10 cellular contexts compared by ENCODE assay signal in the genomic region with DNA sequence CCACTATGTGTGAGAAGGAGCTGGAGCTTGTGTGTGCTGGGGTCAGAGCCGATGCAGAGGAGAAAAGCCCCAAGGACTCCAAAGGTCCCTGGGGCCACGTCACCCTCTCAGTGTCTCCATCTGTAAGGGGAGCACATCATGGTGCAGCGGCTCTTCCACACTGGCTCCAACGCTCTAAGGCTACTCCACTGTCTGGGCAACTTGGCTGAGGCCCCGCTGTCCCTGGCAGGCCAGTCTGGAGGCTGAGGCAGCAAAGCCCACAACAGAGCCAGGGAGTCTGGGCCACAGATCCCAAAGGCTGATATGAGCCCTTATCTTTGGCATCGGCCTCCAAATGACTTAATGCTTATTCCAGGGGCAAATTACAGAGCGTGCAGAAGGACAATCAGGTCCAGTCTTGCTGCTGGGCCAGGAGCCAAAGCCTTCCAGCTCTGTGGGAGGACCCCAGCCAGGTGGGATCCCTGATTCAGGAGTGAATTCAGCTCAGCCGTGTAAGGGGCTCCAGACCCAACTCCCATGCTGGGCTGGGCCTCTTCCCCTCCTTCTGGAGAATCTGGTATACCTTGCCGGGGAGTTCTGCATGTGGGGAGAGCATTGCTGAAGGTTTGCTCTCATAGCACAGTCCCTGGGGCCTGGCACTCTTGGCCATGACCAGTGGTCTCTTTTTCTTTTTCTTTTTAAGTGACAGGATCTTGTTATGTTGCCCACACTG. TPM values are rescaled to one million over a fixed set of nuclear protein-coding genes. Genes with fewer than 3 reads are reported as not detected.
DNase-seq lines count a peak whose midpoint lies in the region; ATAC-seq and TF ChIP-seq lines count a peak whose summit lies in the region.
"Had no signal": no experiment of that assay in that cellular context is flagged by ENCODE, and none has a peak within 500 bp of the region (broad histone marks: within the 10 kb centered on the region; RNA-seq: fewer than 3 reads in every experiment).

No MANE protein-coding gene starts in this region.

- 93 to 95% methylated on average over 6 to 9 of the region's 9 CpGs for WGBS in endodermal cell (ENCODE audit: insufficient coverage in 1 of 2, insufficient read length in 1 of 2), 2 experiments

- CTCF ChIA-PET in RWPE1 (lab: Yijun Ruan, JAX) = interaction anchor here (0.6 to 0.7 kb wide), 3 partner anchors 125 to 451 kb away, joined by 3 to 4 read pairs (median 3); no protein-coding TSS in a partner anchor

- H3K36me3 Mint-ChIP-seq in endodermal cell (ENCODE audit: low read depth) = no peaks in the 10 kb centered on the region
- peaks cover 56% of the 10 kb centered on the region for H3K36me3 Mint-ChIP-seq in stimulated activated effector memory CD8-positive, alpha-beta T cell treated with anti-CD3 and anti-CD28 coated beads, Interleukin-12 subunit alpha, Interleukin-12 subunit beta, amount 100 ng/mL, for 72 hours

- POLR2A ChIA-PET in RWPE1 (lab: Yijun Ruan, JAX; ENCODE audit: low non-redundant PET) = no interaction called here

- TF ChIP-seq CTCF in RWPE1 (conservative IDR thresholded peaks at IDR 0.05; ENCODE audit: low read depth) = no peak
- TF ChIP-seq CTCF in endodermal cell (conservative IDR thresholded peaks at IDR 0.05) = no peak

- H3K27me3 Mint-ChIP-seq in endodermal cell (ENCODE audit: insufficient read depth) = peaks cover 27% of the 10 kb centered on the region

- DNase-seq in NCI-H2171 treated with DMSO at 0.1 percent for 48 hours (lab: John Stamatoyannopoulos, UW) (peak; percentile 7), NCI-H2171 (lab: John Stamatoyannopoulos, UW) (no peak), RWPE1 (ENCODE audit: low spot score) (no peak), endodermal cell (peak; percentile 53), NCI-H526 treated with DMSO at 0.1 percent for 48 hours (lab: John Stamatoyannopoulos, UW) (no peak), NCI-H1092 (lab: John Stamatoyannopoulos, UW) (no peak), COLO829 (ENCODE audit: low spot score) (no peak)
- DNase-seq in stimulated activated effector memory CD8-positive, alpha-beta T cell treated with anti-CD3 and anti-CD28 coated beads, Interleukin-12 subunit alpha, Interleukin-12 subunit beta, amount 100 ng/mL, for 72 hours (ENCODE audit: low spot score in 2 of 2) = no peak

- H3K4me1 Mint-ChIP-seq in endodermal cell = peaks cover 11% of the 10 kb centered on the region
- peaks cover 79% of the 10 kb centered on the region for H3K4me1 Mint-ChIP-seq in stimulated activated effector memory CD8-positive, alpha-beta T cell treated with anti-CD3 and anti-CD28 coated beads, Interleukin-12 subunit alpha, Interleukin-12 subunit beta, amount 100 ng/mL, for 72 hours

- H3K4me3 ChIP-seq in endodermal cell (ENCODE audit: low read length) = no peak overlapping the region
- H3K4me3 ChIP-seq: A549 had no signal

- H3K9ac ChIP-seq in endodermal cell (ENCODE audit: extremely low read depth, low read length, poor library complexity, severe bottlenecking) = no peak overlapping the region

- peaks cover 30% of the 10 kb centered on the region for H3K27me3 ChIP-seq in endodermal cell (ENCODE audit: control insufficient read depth, insufficient read depth, low read length, poor library complexity, severe bottlenecking)

- H3K36me3 ChIP-seq in endodermal cell (ENCODE audit: control insufficient read depth, insufficient read depth, low read length) = no peaks in the 10 kb centered on the region

- H3K9me3 ChIP-seq in endodermal cell (ENCODE audit: control insufficient read depth, low read length) = no peaks in the 10 kb centered on the region
- H3K9me3 ChIP-seq: A549 had no signal

- H3K27ac ChIP-seq in RWPE1 = peak overlapping the region; percentile 49
- no peak overlapping the region for H3K27ac ChIP-seq in endodermal cell (ENCODE audit: low read depth, low read length)
- H3K27ac ChIP-seq: A549 had no signal

- H3K4me3 Mint-ChIP-seq in endodermal cell = no peak overlapping the region
- peak overlapping the region; percentile 94 for H3K4me3 Mint-ChIP-seq in stimulated activated effector memory CD8-positive, alpha-beta T cell treated with anti-CD3 and anti-CD28 coated beads, Interleukin-12 subunit alpha, Interleukin-12 subunit beta, amount 100 ng/mL, for 72 hours

- H3K27ac Mint-ChIP-seq in endodermal cell = no peak overlapping the region
- peak overlapping the region; percentile 97 for H3K27ac Mint-ChIP-seq in stimulated activated effector memory CD8-positive, alpha-beta T cell treated with anti-CD3 and anti-CD28 coated beads, Interleukin-12 subunit alpha, Interleukin-12 subunit beta, amount 100 ng/mL, for 72 hours

- no peaks in the 10 kb centered on the region for H3K9me3 Mint-ChIP-seq in endodermal cell
- H3K9me3 Mint-ChIP-seq in stimulated activated effector memory CD8-positive, alpha-beta T cell treated with anti-CD3 and anti-CD28 coated beads, Interleukin-12 subunit alpha, Interleukin-12 subunit beta, amount 100 ng/mL, for 72 hours = no peaks in the 10 kb centered on the region

- no peaks in the 10 kb centered on the region for H3K4me1 ChIP-seq in endodermal cell (ENCODE audit: control insufficient read depth, insufficient read depth, low read length)

- ATAC-seq in stimulated activated effector memory CD8-positive, alpha-beta T cell treated with anti-CD3 and anti-CD28 coated beads, Interleukin-12 subunit alpha, Interleukin-12 subunit beta, amount 100 ng/mL, for 72 hours = no peak

RNA-seq across cellular contexts. Expression of gene DUSP2, which starts 1.8 kb away (rescaled TPM):
- 1 to 10 TPM; 1.6 to 2.2 TPM for total RNA-seq in endodermal cell
- 0.82 TPM for polyA plus RNA-seq in endodermal cell (2013, experiment 1 of 2)
- polyA plus RNA-seq in endodermal cell (2013, experiment 2 of 2) = 0.66 TPM

RNA-seq across cellular contexts. Expression of gene ASTL, which starts 8.7 kb away (rescaled TPM):
- total RNA-seq in endodermal cell = not detected
- polyA plus RNA-seq in endodermal cell (2013, experiment 1 of 2) = 0.18 TPM
- polyA plus RNA-seq in endodermal cell (2013, experiment 2 of 2) = not detected
- total RNA-seq: IMR-90 had no signal
- polyA plus RNA-seq: A549, IMR-90 had no signal

RNA-seq across cellular contexts. Expression of gene ADRA2B, which starts 30.7 kb away (rescaled TPM):
- total RNA-seq in endodermal cell = 1 to 10 TPM; 2.4 to 3.8 TPM
- 0.96 TPM for polyA plus RNA-seq in endodermal cell (2013, experiment 1 of 2)
- polyA plus RNA-seq in endodermal cell (2013, experiment 2 of 2) = 1.1 TPM
- total RNA-seq: IMR-90 had no signal
- polyA plus RNA-seq: IMR-90 had no signal

Comparison
In these comparisons a context has a peak if more than half of its experiments do, and no peak if none do; other contexts are left out.
1. DNase-seq: peak in NCI-H2171 treated with DMSO at 0.1 percent for 48 hours (single experiment) and endodermal cell (single experiment); none in NCI-H2171 (single experiment), RWPE1 (single experiment), stimulated activated effector memory CD8-positive, alpha-beta T cell treated with anti-CD3 and anti-CD28 coated beads, Interleukin-12 subunit alpha, Interleukin-12 subunit beta, amount 100 ng/mL, for 72 hours (0 of 2), NCI-H526 treated with DMSO at 0.1 percent for 48 hours (single experiment), NCI-H1092 (single experiment) and COLO829 (single experiment).